In the genomic region with DNA sequence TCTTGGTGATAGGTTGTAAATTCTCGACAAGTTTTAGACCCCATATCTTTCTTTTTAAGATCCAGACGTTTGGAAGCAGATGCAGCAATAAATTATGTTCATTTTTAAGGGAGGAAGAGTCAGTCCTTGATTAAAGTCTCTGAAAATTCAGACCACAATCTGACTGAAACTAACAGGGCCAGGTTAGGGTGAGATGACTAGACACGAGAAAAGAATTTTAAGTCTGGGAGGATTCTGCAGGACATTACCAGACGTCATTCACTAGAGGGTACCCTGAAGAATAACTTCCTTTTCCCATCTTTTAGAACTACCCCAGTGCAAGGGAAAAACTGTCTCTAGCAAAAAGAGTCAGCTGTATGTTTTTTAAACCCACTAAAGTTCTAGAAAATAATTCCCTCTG, we compare ENCODE assay signal across 12 cellular contexts. TPM values are rescaled to one million over a fixed set of nuclear protein-coding genes. Genes with fewer than 3 reads are reported as not detected.
DNase-seq lines count a peak whose midpoint lies in the region; ATAC-seq and TF ChIP-seq lines count a peak whose summit lies in the region.
"Had no signal": no experiment of that assay in that cellular context is flagged by ENCODE, and none has a peak within 500 bp of the region (broad histone marks: within the 10 kb centered on the region; RNA-seq: fewer than 3 reads in every experiment).

No MANE protein-coding gene starts in this region.

- no peak overlapping the region for H3K4me3 ChIP-seq in CD8-positive, alpha-beta T cell (ENCODE audit: low read depth, low read length)
- H3K4me3 ChIP-seq: BLaER1 treated with 17β-estradiol and CSF1 and Interleukin-3, amounts not matched to agents 10 nM and 100 nM; SJCRH30 had no signal

- DNase-seq in CD8-positive, alpha-beta T cell = no peak
- DNase-seq in HFFc6 = no peak
- DNase-seq in activated T-helper 2 cell treated with anti-CD3 and anti-CD28 coated beads, Interferon-gamma antibody, Interleukin-2, Interleukin-4, amounts not matched to agents 10 μg/mL and 5 μg/mL and 100 μg/mL, durations not matched to agents 14 hours and 24 hours and 36 hours (ENCODE audit: low spot score) = no peak
- DNase-seq in NCI-H2196 treated with DMSO at 0.1 percent for 48 hours (lab: John Stamatoyannopoulos, UW; ENCODE audit: unreplicated experiment) = no peak
- DNase-seq in Kasumi-1 (lab: John Stamatoyannopoulos, UW) = no peak
- no peak for DNase-seq in Ammon's horn (ENCODE audit: low spot score)
- DNase-seq: kidney glomerular epithelial cell, retina, SJCRH30 had no signal

- H3K36me3 Mint-ChIP-seq in CD8-positive, alpha-beta T cell = peaks cover 94% of the 10 kb centered on the region
- 0 out of 2 replicates have a peak, but pooled peaks cover 9% of the 10 kb centered on the region for H3K36me3 Mint-ChIP-seq in HFFc6 (ENCODE audit: low read depth)
- H3K36me3 Mint-ChIP-seq in activated T-helper 2 cell treated with anti-CD3 and anti-CD28 coated beads, Interferon-gamma antibody, Interleukin-2, Interleukin-4, amounts not matched to agents 10 μg/mL and 5 μg/mL and 100 μg/mL, durations not matched to agents 14 hours and 24 hours and 36 hours (ENCODE audit: low read depth) = peaks cover 91% of the 10 kb centered on the region
- H3K36me3 Mint-ChIP-seq in nephron (ENCODE audit: low read depth) = peaks cover 12% of the 10 kb centered on the region

- intact Hi-C loops in CD8-positive, alpha-beta T cell (cut with DNase I, micrococcal nuclease) = no loop called here
- intact Hi-C loops in activated T-helper 2 cell treated with anti-CD3 and anti-CD28 coated beads, Interferon-gamma antibody, Interleukin-2, Interleukin-4, amounts not matched to agents 10 μg/mL and 5 μg/mL and 100 μg/mL, durations not matched to agents 14 hours and 24 hours and 36 hours (cut with micrococcal nuclease) = no loop called here

- CTCF ChIA-PET in CD8-positive, alpha-beta T cell (lab: Charles Lee) = interaction anchor here (0.6 to 16.6 kb wide), 8 partner anchors 11 to 443 kb away, joined by 3 to 289 read pairs (median 4); a partner anchor contains a TSS

- peak overlapping the region; percentile 53 for H3K4me3 Mint-ChIP-seq in CD8-positive, alpha-beta T cell
- no peak overlapping the region for H3K4me3 Mint-ChIP-seq in HFFc6
- no peak overlapping the region for H3K4me3 Mint-ChIP-seq in activated T-helper 2 cell treated with anti-CD3 and anti-CD28 coated beads, Interferon-gamma antibody, Interleukin-2, Interleukin-4, amounts not matched to agents 10 μg/mL and 5 μg/mL and 100 μg/mL, durations not matched to agents 14 hours and 24 hours and 36 hours (ENCODE audit: low read depth)
- H3K4me3 Mint-ChIP-seq in nephron = no peak overlapping the region

- H3K27ac ChIP-seq in CD8-positive, alpha-beta T cell (ENCODE audit: low read depth, low read length) = no peak overlapping the region
- H3K27ac ChIP-seq: SJCRH30, VCaP had no signal

- TF ChIP-seq CTCF in CD8-positive, alpha-beta T cell (IDR thresholded peaks at IDR 0.05) = no peak
- no peak for TF ChIP-seq CTCF in HFFc6 (IDR thresholded peaks at IDR 0.05)
- TF ChIP-seq CTCF in nephron (IDR thresholded peaks at IDR 0.05; ENCODE audit: unreplicated experiment in 3 of 3) = no peak

- no peaks in the 10 kb centered on the region for H3K27me3 Mint-ChIP-seq in CD8-positive, alpha-beta T cell (ENCODE audit: low read depth)
- H3K27me3 Mint-ChIP-seq in HFFc6 (ENCODE audit: insufficient read depth) (no peaks in the 10 kb centered on the region; the same call in 1 of the 2 replicates), nephron (ENCODE audit: low read depth) (no peaks in the 10 kb centered on the region)
- H3K27me3 Mint-ChIP-seq in activated T-helper 2 cell treated with anti-CD3 and anti-CD28 coated beads, Interferon-gamma antibody, Interleukin-2, Interleukin-4, amounts not matched to agents 10 μg/mL and 5 μg/mL and 100 μg/mL, durations not matched to agents 14 hours and 24 hours and 36 hours (ENCODE audit: low read depth) = no peaks in the 10 kb centered on the region

- no peaks in the 10 kb centered on the region for H3K27me3 ChIP-seq in CD8-positive, alpha-beta T cell (ENCODE audit: insufficient read depth, low read length)
- H3K27me3 ChIP-seq: BLaER1 treated with 17β-estradiol and CSF1 and Interleukin-3, amounts not matched to agents 10 nM and 100 nM; SJCRH30 had no signal

- H3K9me3 Mint-ChIP-seq in CD8-positive, alpha-beta T cell = no peaks in the 10 kb centered on the region
- no peaks in the 10 kb centered on the region for H3K9me3 Mint-ChIP-seq in HFFc6
- no peaks in the 10 kb centered on the region for H3K9me3 Mint-ChIP-seq in activated T-helper 2 cell treated with anti-CD3 and anti-CD28 coated beads, Interferon-gamma antibody, Interleukin-2, Interleukin-4, amounts not matched to agents 10 μg/mL and 5 μg/mL and 100 μg/mL, durations not matched to agents 14 hours and 24 hours and 36 hours
- H3K9me3 Mint-ChIP-seq in nephron = no peaks in the 10 kb centered on the region

- H3K27ac Mint-ChIP-seq in CD8-positive, alpha-beta T cell = peak overlapping the region; percentile 93
- H3K27ac Mint-ChIP-seq in HFFc6 (0 out of 2 replicates have a peak overlapping the region, but pooled peaks have one; percentile 2), nephron (peak overlapping the region; percentile 61 to 89 (median 61))
- peak overlapping the region; percentile 65 for H3K27ac Mint-ChIP-seq in activated T-helper 2 cell treated with anti-CD3 and anti-CD28 coated beads, Interferon-gamma antibody, Interleukin-2, Interleukin-4, amounts not matched to agents 10 μg/mL and 5 μg/mL and 100 μg/mL, durations not matched to agents 14 hours and 24 hours and 36 hours

- POLR2A ChIA-PET in CD8-positive, alpha-beta T cell (lab: Charles Lee) = interaction anchor here (1.2 kb wide), 2 partner anchors 13 to 95 kb away, joined by 3 to 7 read pairs; no protein-coding TSS in a partner anchor

- ATAC-seq in CD8-positive, alpha-beta T cell = peak; percentile 15

- peaks cover 78% of the 10 kb centered on the region for H3K4me1 ChIP-seq in CD8-positive, alpha-beta T cell (ENCODE audit: insufficient read depth, low read length)

- peaks cover 69% of the 10 kb centered on the region for H3K36me3 ChIP-seq in CD8-positive, alpha-beta T cell (ENCODE audit: insufficient read depth, low read length)

- no peaks in the 10 kb centered on the region for H3K9me3 ChIP-seq in CD8-positive, alpha-beta T cell (ENCODE audit: low read length)
- H3K9me3 ChIP-seq: BLaER1 treated with 17β-estradiol and CSF1 and Interleukin-3, amounts not matched to agents 10 nM and 100 nM; SJCRH30 had no signal

- peaks cover 86% of the 10 kb centered on the region for H3K4me1 Mint-ChIP-seq in CD8-positive, alpha-beta T cell (ENCODE audit: low read depth)
- H3K4me1 Mint-ChIP-seq in HFFc6 (ENCODE audit: low read depth) (peaks cover 22% of the 10 kb centered on the region), nephron (peaks cover 22% of the 10 kb centered on the region)
- peaks cover 43% of the 10 kb centered on the region for H3K4me1 Mint-ChIP-seq in activated T-helper 2 cell treated with anti-CD3 and anti-CD28 coated beads, Interferon-gamma antibody, Interleukin-2, Interleukin-4, amounts not matched to agents 10 μg/mL and 5 μg/mL and 100 μg/mL, durations not matched to agents 14 hours and 24 hours and 36 hours (ENCODE audit: low read depth)

RNA-seq across cellular contexts. Expression of a gene that starts 16.1 kb away (rescaled TPM):
- total RNA-seq in CD8-positive, alpha-beta T cell = 100 to 1,000 TPM; 275 to 282 TPM
- 10 to 100 TPM; 33.0 to 41.7 (median 38.5) TPM for total RNA-seq in HFFc6 (2021; fragmentation: NEBNext Ultra II Directional; extraction: Animal tissue kit (Norgen Biotek cat#: 25700))
- total RNA-seq in activated T-helper 2 cell treated with anti-CD3 and anti-CD28 coated beads, Interferon-gamma antibody, Interleukin-2, Interleukin-4, amounts not matched to agents 10 μg/mL and 5 μg/mL and 100 μg/mL, durations not matched to agents 14 hours and 24 hours and 36 hours = 281 and 287 TPM in 2 replicates

Comparison
In these comparisons a context has a peak if more than half of its experiments do, and no peak if none do; other contexts are left out.
1. H3K27ac Mint-ChIP-seq: peak in every context shown above with its lines; median percentile 93 in CD8-positive, alpha-beta T cell; 65 in activated T-helper 2 cell treated with anti-CD3 and anti-CD28 coated beads, Interferon-gamma antibody, Interleukin-2, Interleukin-4, amounts not matched to agents 10 μg/mL and 5 μg/mL and 100 μg/mL, durations not matched to agents 14 hours and 24 hours and 36 hours; 61 in nephron; 2 in HFFc6.